28 cellular contexts compared by ENCODE assay signal in the genomic region with DNA sequence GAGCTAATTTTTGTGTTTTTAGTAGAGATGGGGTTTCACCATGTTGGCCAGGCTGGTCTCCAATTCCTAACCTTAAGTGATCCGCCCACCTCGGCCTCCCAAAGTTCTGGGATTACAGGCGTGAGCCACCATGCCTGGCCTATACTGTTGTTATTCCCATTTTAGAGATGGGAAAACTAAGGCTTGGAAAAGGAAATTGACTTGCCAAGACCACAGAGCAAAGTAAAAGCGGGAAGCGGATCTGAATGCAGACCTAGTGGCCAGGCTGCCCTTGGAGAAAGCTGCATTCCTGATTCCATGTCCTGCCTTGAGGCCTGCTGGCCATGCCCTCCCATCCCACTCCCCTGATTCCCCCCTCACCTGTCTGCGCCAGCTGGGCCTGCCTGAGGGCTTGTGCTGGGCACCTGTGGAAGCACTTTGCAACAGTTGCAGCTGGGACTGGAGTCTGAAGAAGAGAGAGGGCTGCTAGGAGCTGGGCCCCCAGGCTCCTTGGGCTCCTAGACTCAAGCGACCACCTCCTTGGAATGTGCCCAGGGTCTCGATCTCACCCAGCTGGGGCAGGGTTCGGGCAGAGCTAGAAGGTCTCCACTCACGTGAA. TPM values are rescaled to one million over a fixed set of nuclear protein-coding genes. Genes with fewer than 3 reads are reported as not detected.
"Had no signal": no experiment of that assay in that cellular context is flagged by ENCODE, and none has a peak within 500 bp of the region (broad histone marks: within the 10 kb centered on the region; RNA-seq: fewer than 3 reads in every experiment).

No MANE protein-coding gene starts in this region.

- DNase-seq: activated CD4-positive, alpha-beta T cell treated with anti-CD3 and anti-CD28 coated beads, Interleukin-2, amount 10 ng/mL, durations not matched to agents 7 days and 5 days; activated CD8-positive, alpha-beta memory T cell treated with anti-CD3 and anti-CD28 coated beads for 24 hours; activated CD8-positive, alpha-beta memory T cell treated with anti-CD3 and anti-CD28 coated beads, Interleukin-2, amount 50 U/mL, for 48 hours; activated effector memory CD4-positive, alpha-beta T cell treated with anti-CD3 and anti-CD28 coated beads, Interleukin-2, amount 50 U/mL, for 16 hours; activated naive CD4-positive, alpha-beta T cell treated with anti-CD3 and anti-CD28 coated beads, Interleukin-2, amount 50 U/mL, for 16 hours; activated T-cell treated with anti-CD3 and anti-CD28 coated beads, Interleukin-2, amount 50 U/mL, for 72 hours; cerebellar nuclear complex; effector CD4-positive, alpha-beta T cell; heart right ventricle; immature natural killer cell; kidney glomerular epithelial cell; left ventricle myocardium inferior; mammary epithelial cell; trophoblast cell had no signal

- H3K9me3 Mint-ChIP-seq: activated CD4-positive, alpha-beta T cell treated with anti-CD3 and anti-CD28 coated beads, Interleukin-2, amount 10 ng/mL, durations not matched to agents 7 days and 5 days; activated T-cell treated with anti-CD3 and anti-CD28 coated beads, Interleukin-2, amount 50 U/mL, for 72 hours; immature natural killer cell; stimulated activated naive CD8-positive, alpha-beta T cell treated with anti-CD3 and anti-CD28 coated beads, Interleukin-15, Interleukin-2, amounts not matched to agents 100 ng/mL and 50 ng/mL, for 24 hours had no signal

- H3K27ac ChIP-seq: ascending aorta, esophagus muscularis mucosa, gastroesophageal sphincter, heart right ventricle, left ventricle myocardium inferior, prostate gland, right atrium auricular region, skin epidermis, suprapubic skin had no signal

- H3K9me3 ChIP-seq: ascending aorta, prostate gland, right atrium auricular region, suprapubic skin, vagina had no signal

- ATAC-seq: activated CD4-positive, CD25-positive, alpha-beta regulatory T cell treated with anti-CD3 and anti-CD28 coated beads, Interleukin-2, amount 50 U/mL, for 24 hours; activated T-cell treated with anti-CD3 and anti-CD28 coated beads, Interleukin-2, amount 50 U/mL, for 72 hours; gastroesophageal sphincter; heart right ventricle had no signal

- H3K4me1 ChIP-seq: prostate gland had no signal

- H3K27ac Mint-ChIP-seq: activated CD4-positive, alpha-beta T cell treated with anti-CD3 and anti-CD28 coated beads, Interleukin-2, amount 10 ng/mL, durations not matched to agents 7 days and 5 days; activated T-cell treated with anti-CD3 and anti-CD28 coated beads, Interleukin-2, amount 50 U/mL, for 72 hours; stimulated activated naive CD8-positive, alpha-beta T cell treated with anti-CD3 and anti-CD28 coated beads, Interleukin-15, Interleukin-2, amounts not matched to agents 100 ng/mL and 50 ng/mL, for 24 hours had no signal

- H3K27me3 ChIP-seq: ascending aorta, breast epithelium, right atrium auricular region, vagina had no signal

- H3K36me3 ChIP-seq: ascending aorta, breast epithelium, prostate gland, right atrium auricular region, suprapubic skin, vagina had no signal

- H3K4me3 Mint-ChIP-seq: stimulated activated naive CD8-positive, alpha-beta T cell treated with anti-CD3 and anti-CD28 coated beads, Interleukin-15, Interleukin-2, amounts not matched to agents 100 ng/mL and 50 ng/mL, for 24 hours had no signal

RNA-seq across cellular contexts. Expression of a gene that starts 5.7 kb away (rescaled TPM):
- total RNA-seq: activated CD4-positive, alpha-beta T cell treated with anti-CD3 and anti-CD28 coated beads, Interleukin-2, amount 10 ng/mL, durations not matched to agents 7 days and 5 days; gastroesophageal sphincter; mammary epithelial cell; myocyte; omental fat pad; suprapubic skin had no signal
- polyA plus RNA-seq: immature natural killer cell, mammary epithelial cell had no signal

RNA-seq across cellular contexts. Expression of a gene that starts 28.2 kb away (rescaled TPM):
- total RNA-seq: activated CD4-positive, alpha-beta T cell treated with anti-CD3 and anti-CD28 coated beads, Interleukin-2, amount 10 ng/mL, durations not matched to agents 7 days and 5 days; activated T-cell treated with anti-CD3 and anti-CD28 coated beads, Interleukin-2, amount 50 U/mL, for 72 hours; ascending aorta; breast epithelium; esophagus muscularis mucosa; gastroesophageal sphincter; heart right ventricle; left ventricle myocardium inferior; mammary epithelial cell; myocyte; omental fat pad; prostate gland; right atrium auricular region; suprapubic skin; vagina had no signal
- polyA plus RNA-seq: heart right ventricle, immature natural killer cell, mammary epithelial cell, neural cell had no signal

RNA-seq across cellular contexts. Expression of a gene that starts 29.4 kb away (rescaled TPM):
- total RNA-seq: activated CD4-positive, alpha-beta T cell treated with anti-CD3 and anti-CD28 coated beads, Interleukin-2, amount 10 ng/mL, durations not matched to agents 7 days and 5 days; activated T-cell treated with anti-CD3 and anti-CD28 coated beads, Interleukin-2, amount 50 U/mL, for 72 hours; ascending aorta; breast epithelium; esophagus muscularis mucosa; gastroesophageal sphincter; heart right ventricle; left ventricle myocardium inferior; mammary epithelial cell; myocyte; omental fat pad; right atrium auricular region; suprapubic skin; vagina had no signal
- polyA plus RNA-seq: heart right ventricle, immature natural killer cell, mammary epithelial cell, neural cell had no signal
